14 cellular contexts compared by ENCODE assay signal in genomic region chr16:49557070-49557446, GRCh38.
DNase-seq lines count a peak whose midpoint lies in the region; ATAC-seq and TF ChIP-seq lines count a peak whose summit lies in the region.
"Had no signal": no experiment of that assay in that cellular context is flagged by ENCODE, and none has a peak within 500 bp of the region (broad histone marks: within the 10 kb centered on the region; RNA-seq: fewer than 3 reads in every experiment).

No MANE protein-coding gene starts in this region.

- no peak overlapping the region for H3K23ac ChIP-seq in neuronal stem cell (ENCODE audit: low read depth, low read length, poor library complexity)

- peaks cover 3% of the 10 kb centered on the region for H3K79me1 ChIP-seq in neuronal stem cell (ENCODE audit: low read depth, low read length)

- H3K9ac ChIP-seq in neuronal stem cell (ENCODE audit: low read depth, low read length, poor library complexity): no peak overlapping the region
- H3K9ac ChIP-seq: parathyroid adenoma had no signal

- no peak for TF ChIP-seq POLR2A in testis (IDR thresholded peaks at IDR 0.05)

- no peak overlapping the region for H3K4ac ChIP-seq in neuronal stem cell (ENCODE audit: low read length)

- H2AK5ac ChIP-seq in neuronal stem cell (ENCODE audit: low read depth, low read length): peak overlapping the region; percentile 53

- H4K8ac ChIP-seq in neuronal stem cell (ENCODE audit: low read depth, low read length): no peak overlapping the region

- H3K27me3 Mint-ChIP-seq in activated CD8-positive, alpha-beta T cell treated with anti-CD3 and anti-CD28 coated beads, Interleukin-2, amount 10 ng/mL, durations not matched to agents 7 days and 5 days (ENCODE audit: low read depth): no peaks in the 10 kb centered on the region

- peak overlapping the region; percentile 67 for H3K27ac ChIP-seq in neuronal stem cell (replicated peaks; ENCODE audit: low read length)
- no peak overlapping the region for H3K27ac ChIP-seq in testis
- H3K27ac ChIP-seq: brain microvascular endothelial cell, parathyroid adenoma had no signal

- H3K36me3 Mint-ChIP-seq in activated CD8-positive, alpha-beta T cell treated with anti-CD3 and anti-CD28 coated beads, Interleukin-2, amount 10 ng/mL, durations not matched to agents 7 days and 5 days (ENCODE audit: low read depth): no peaks in the 10 kb centered on the region

- WGBS in neuronal stem cell (ENCODE audit: extremely low coverage in 2 of 2, insufficient read length in 2 of 2, insufficient replicate concordance in 1 of 2), 2 donors: no CpG with 5 or more reads among the region's 18 CpGs
- WGBS in testis, 2 donors: 82 to 88% methylated on average over 18 of the region's 18 CpGs

- H2BK15ac ChIP-seq in neuronal stem cell (ENCODE audit: low read length): peak overlapping the region; percentile 14

- no peak overlapping the region for H3K27ac Mint-ChIP-seq in activated CD8-positive, alpha-beta T cell treated with anti-CD3 and anti-CD28 coated beads, Interleukin-2, amount 10 ng/mL, durations not matched to agents 7 days and 5 days
- H3K27ac Mint-ChIP-seq: activated T-helper 1 cell treated with anti-CD3 and anti-CD28 coated beads, Interleukin-12 subunit alpha, Interleukin-12 subunit beta, Interleukin-2, Interleukin-4 antibody, amounts not matched to agents 30 ng/mL and 10 ng/mL and 1 ng/mL, durations not matched to agents 14 hours and 24 hours and 36 hours had no signal

- H4K91ac ChIP-seq in neuronal stem cell (ENCODE audit: low read depth, low read length, poor library complexity): no peak overlapping the region

- H3K14ac ChIP-seq in neuronal stem cell (ENCODE audit: low read length): no peak overlapping the region

- H3K27me3 ChIP-seq in H7 (ENCODE audit: control insufficient read depth, insufficient read depth, low read length) (no peaks in the 10 kb centered on the region), neuronal stem cell (ENCODE audit: control insufficient read depth in 3 of 3, insufficient read depth in 3 of 3, low read depth in 1 of 3, low read length in 3 of 3) (no peaks in the 10 kb centered on the region), testis (no peaks in the 10 kb centered on the region)
- H3K27me3 ChIP-seq: brain microvascular endothelial cell had no signal

- H3K4me1 ChIP-seq in neuronal stem cell (ENCODE audit: control insufficient read depth in 2 of 2, insufficient read depth in 1 of 2, low read depth in 1 of 2, low read length in 2 of 2): peaks cover 18 to 26% of the 10 kb centered on the region in 2 donors
- peaks cover 6% of the 10 kb centered on the region for H3K4me1 ChIP-seq in testis
- H3K4me1 ChIP-seq: parathyroid adenoma had no signal

- H3K9me3 ChIP-seq in neuronal stem cell (replicated peaks in 1 of 2; ENCODE audit: control insufficient read depth in 2 of 2, insufficient read depth in 1 of 2, low read depth in 1 of 2, low read length in 2 of 2): no peaks in the 10 kb centered on the region
- no peaks in the 10 kb centered on the region for H3K9me3 ChIP-seq in testis

- peak overlapping the region; percentile 90 for H2BK5ac ChIP-seq in neuronal stem cell (ENCODE audit: low read length)

- TF ChIP-seq CTCF in testis (IDR thresholded peaks at IDR 0.05): no peak

- POLR2A ChIA-PET in activated CD8-positive, alpha-beta T cell treated with anti-CD3 and anti-CD28 coated beads, Interleukin-2, amount 10 ng/mL, durations not matched to agents 7 days and 5 days (lab: Charles Lee): no interaction called here

- no peaks in the 10 kb centered on the region for H3K4me1 Mint-ChIP-seq in activated CD8-positive, alpha-beta T cell treated with anti-CD3 and anti-CD28 coated beads, Interleukin-2, amount 10 ng/mL, durations not matched to agents 7 days and 5 days (ENCODE audit: low read depth)

- no peak overlapping the region for H2BK12ac ChIP-seq in neuronal stem cell (ENCODE audit: low read length)

- H3K4me3 ChIP-seq in H7 (ENCODE audit: insufficient read depth, low read depth, low read length) (no peak overlapping the region), neuronal stem cell (ENCODE audit: low read length in 2 of 2) (no peak overlapping the region), testis (no peak overlapping the region)

- no peaks in the 10 kb centered on the region for H3K9me3 Mint-ChIP-seq in activated CD8-positive, alpha-beta T cell treated with anti-CD3 and anti-CD28 coated beads, Interleukin-2, amount 10 ng/mL, durations not matched to agents 7 days and 5 days (ENCODE audit: insufficient read depth)
- H3K9me3 Mint-ChIP-seq: activated T-helper 1 cell treated with anti-CD3 and anti-CD28 coated beads, Interleukin-12 subunit alpha, Interleukin-12 subunit beta, Interleukin-2, Interleukin-4 antibody, amounts not matched to agents 30 ng/mL and 10 ng/mL and 1 ng/mL, durations not matched to agents 14 hours and 24 hours and 36 hours had no signal

- peak overlapping the region; percentile 91 for H3K18ac ChIP-seq in neuronal stem cell (ENCODE audit: low read length)

- no peak overlapping the region for H2AFZ ChIP-seq in neuronal stem cell (ENCODE audit: low read length)
- H2AFZ ChIP-seq: parathyroid adenoma had no signal

- no peak overlapping the region for H2BK120ac ChIP-seq in neuronal stem cell (ENCODE audit: low read depth, low read length)

- DNase-seq in H7 (peak; percentile 96), NCI-H2171 treated with DMSO at 0.1 percent for 48 hours (lab: John Stamatoyannopoulos, UW) (peak; percentile 97), ecto neural progenitor cell (ENCODE audit: low spot score) (peak; percentile 85), neuronal stem cell (ENCODE audit: low spot score) (peak; percentile 59), AG08396 (ENCODE audit: low spot score) (no peak), testis (no peak)
- DNase-seq in activated CD8-positive, alpha-beta T cell treated with anti-CD3 and anti-CD28 coated beads, Interleukin-2, amount 10 ng/mL, durations not matched to agents 7 days and 5 days: no peak
- DNase-seq: stimulated activated CD4-positive, alpha-beta T cell treated with anti-CD3 and anti-CD28 coated beads, Interleukin-4, amount 100 ng/mL, for 24 hours; stimulated activated naive CD8-positive, alpha-beta T cell treated with anti-CD3 and anti-CD28 coated beads, Interleukin-15, Interleukin-2, amounts not matched to agents 100 U/mL and 50 U/mL, for 24 hours had no signal

- CTCF ChIA-PET in activated CD8-positive, alpha-beta T cell treated with anti-CD3 and anti-CD28 coated beads, Interleukin-2, amount 10 ng/mL, durations not matched to agents 7 days and 5 days (lab: Charles Lee): no interaction called here

- no peak overlapping the region for H3K4me3 Mint-ChIP-seq in activated CD8-positive, alpha-beta T cell treated with anti-CD3 and anti-CD28 coated beads, Interleukin-2, amount 10 ng/mL, durations not matched to agents 7 days and 5 days
- H3K4me3 Mint-ChIP-seq: activated T-helper 1 cell treated with anti-CD3 and anti-CD28 coated beads, Interleukin-12 subunit alpha, Interleukin-12 subunit beta, Interleukin-2, Interleukin-4 antibody, amounts not matched to agents 30 ng/mL and 10 ng/mL and 1 ng/mL, durations not matched to agents 14 hours and 24 hours and 36 hours had no signal

- no peak for ATAC-seq in activated CD8-positive, alpha-beta T cell treated with anti-CD3 and anti-CD28 coated beads, Interleukin-2, amount 10 ng/mL, durations not matched to agents 7 days and 5 days
- no peak for ATAC-seq in HG02798 (IDR thresholded peaks at IDR 0.05; ENCODE audit: poor library complexity, unreplicated experiment)
- ATAC-seq: activated CD4-positive, CD25-positive, alpha-beta regulatory T cell treated with anti-CD3 and anti-CD28 coated beads, Interleukin-2, amount 50 U/mL, for 24 hours; stimulated activated naive CD8-positive, alpha-beta T cell treated with anti-CD3 and anti-CD28 coated beads, Interleukin-15, Interleukin-2, amounts not matched to agents 100 U/mL and 50 U/mL, for 24 hours had no signal

- H3K36me3 ChIP-seq in H7 (replicated peaks; ENCODE audit: control insufficient read depth, insufficient read depth, low read length) (no peaks in the 10 kb centered on the region), neuronal stem cell (replicated peaks in 1 of 2; ENCODE audit: control insufficient read depth in 2 of 2, insufficient read depth in 2 of 2, low read length in 2 of 2) (peaks cover 0 to 21% of the 10 kb centered on the region in 2 donors), testis (ENCODE audit: low read depth, missing control alignments) (no peaks in the 10 kb centered on the region)
- H3K36me3 ChIP-seq: brain microvascular endothelial cell had no signal

- intact Hi-C loops in testis (cut with DNase I; ENCODE audit: low total_unique reads): no loop called here

- peak overlapping the region; percentile 58 for H3K4me2 ChIP-seq in neuronal stem cell (ENCODE audit: insufficient read depth, low read length, poor library complexity, severe bottlenecking)

Comparison
In these comparisons a context has a peak if more than half of its experiments do, and no peak if none do; other contexts are left out.
1. DNase-seq: peak in H7 (single experiment), NCI-H2171 treated with DMSO at 0.1 percent for 48 hours (single experiment), ecto neural progenitor cell (single experiment) and neuronal stem cell (single experiment); none in activated CD8-positive, alpha-beta T cell treated with anti-CD3 and anti-CD28 coated beads, Interleukin-2, amount 10 ng/mL, durations not matched to agents 7 days and 5 days (single experiment), AG08396 (single experiment) and testis (single experiment).